In genomic region chr10:10208156-10208555, GRCh38 we compare ENCODE assay signal across 16 cellular contexts.
DNase-seq lines count a peak whose midpoint lies in the region; ATAC-seq and TF ChIP-seq lines count a peak whose summit lies in the region.
"Had no signal": no experiment of that assay in that cellular context is flagged by ENCODE, and none has a peak within 500 bp of the region (broad histone marks: within the 10 kb centered on the region; RNA-seq: fewer than 3 reads in every experiment).

No MANE protein-coding gene starts in this region.

- H3K4me3 ChIP-seq in heart left ventricle (no peak overlapping the region), fibroblast of mammary gland (ENCODE audit: control insufficient read depth, low read depth, low read length) (no peak overlapping the region), smooth muscle cell (no peak overlapping the region)
- H3K4me3 ChIP-seq: BLaER1 had no signal

- no peak overlapping the region for H3K9ac ChIP-seq in smooth muscle cell (ENCODE audit: low read depth)
- H3K9ac ChIP-seq: BLaER1 had no signal

- H2AFZ ChIP-seq in smooth muscle cell (ENCODE audit: low read depth): no peak overlapping the region

- no peaks in the 10 kb centered on the region for H4K20me1 ChIP-seq in smooth muscle cell (ENCODE audit: low read depth)
- H4K20me1 ChIP-seq: BLaER1 had no signal

- H3K27me3 Mint-ChIP-seq in mesothelial cell of epicardium (ENCODE audit: low read depth): no peaks in the 10 kb centered on the region
- H3K27me3 Mint-ChIP-seq: CD4-positive, CD25-positive, alpha-beta regulatory T cell had no signal

- peaks cover 19% of the 10 kb centered on the region for H3K9me3 Mint-ChIP-seq in mesothelial cell of epicardium

- peaks cover 4% of the 10 kb centered on the region for H3K36me3 Mint-ChIP-seq in mesothelial cell of epicardium
- H3K36me3 Mint-ChIP-seq: CD4-positive, CD25-positive, alpha-beta regulatory T cell had no signal

- H3K4me1 Mint-ChIP-seq in mesothelial cell of epicardium: peaks cover 15% of the 10 kb centered on the region
- H3K4me1 Mint-ChIP-seq: CD4-positive, CD25-positive, alpha-beta regulatory T cell had no signal

- no peak for TF ChIP-seq POLR2A in heart left ventricle (IDR thresholded peaks at IDR 0.05)

- ATAC-seq in left cardiac atrium (peak; percentile 12 to 76), heart left ventricle (no peak), HG02623 (IDR thresholded peaks at IDR 0.05; ENCODE audit: unreplicated experiment) (no peak)
- ATAC-seq in stimulated activated naive CD8-positive, alpha-beta T cell treated with anti-CD3 and anti-CD28 coated beads, Interleukin-15, Interleukin-2, amounts not matched to agents 100 U/mL and 50 U/mL, for 24 hours: no peak

- peak overlapping the region; percentile 2 for H3K27ac Mint-ChIP-seq in mesothelial cell of epicardium
- H3K27ac Mint-ChIP-seq: CD4-positive, CD25-positive, alpha-beta regulatory T cell; HFFc6 had no signal

- no peaks in the 10 kb centered on the region for H3K79me2 ChIP-seq in smooth muscle cell (ENCODE audit: low read depth)

- no peaks in the 10 kb centered on the region for H3K27me3 ChIP-seq in heart left ventricle
- no peaks in the 10 kb centered on the region for H3K27me3 ChIP-seq in smooth muscle cell (ENCODE audit: low read depth)
- H3K27me3 ChIP-seq: BLaER1 had no signal

- no peak for TF ChIP-seq CTCF in heart left ventricle (IDR thresholded peaks at IDR 0.05)
- TF ChIP-seq CTCF in fibroblast of mammary gland (conservative IDR thresholded peaks at IDR 0.05; ENCODE audit: control insufficient read depth, insufficient read depth, low read depth, low read length): no peak
- no peak for TF ChIP-seq CTCF in mesothelial cell of epicardium (IDR thresholded peaks at IDR 0.05; ENCODE audit: unreplicated experiment)
- no peak for TF ChIP-seq CTCF in smooth muscle cell (IDR thresholded peaks at IDR 0.05; ENCODE audit: borderline replicate concordance, insufficient read depth, poor library complexity, severe bottlenecking)

- H3K4me1 ChIP-seq in heart left ventricle (peaks cover 0 to 4% (median 0%) of the 10 kb centered on the region in 12 donors), smooth muscle cell (ENCODE audit: low read depth) (no peaks in the 10 kb centered on the region)

- DNase-seq in left cardiac atrium (no peak), heart left ventricle (no peak), fibroblast of mammary gland (ENCODE audit: low read depth) (peak; percentile 3), mesothelial cell of epicardium (ENCODE audit: low spot score in 2 of 2, unreplicated experiment in 2 of 2) (no peak), smooth muscle cell (lab: John Stamatoyannopoulos, UW; ENCODE audit: unreplicated experiment) (no peak), SK-N-DZ (ENCODE audit: low spot score) (no peak)
- no peak for DNase-seq in stimulated activated naive CD8-positive, alpha-beta T cell treated with anti-CD3 and anti-CD28 coated beads, Interleukin-15, Interleukin-2, amounts not matched to agents 100 U/mL and 50 U/mL, for 24 hours
- DNase-seq: CD4-positive, CD25-positive, alpha-beta regulatory T cell; DMS53; GF-D8; HCEC 1CT; HFFc6 had no signal

- WGBS in heart left ventricle, 4 donors: 66 to 73% (median 67%) methylated on average over 5 of the region's 5 CpGs
- 80% methylated on average over 5 of the region's 5 CpGs for WGBS in smooth muscle cell (ENCODE audit: low lambda C conversion rate)

- H3K9me3 ChIP-seq in heart left ventricle (peaks cover 0 to 27% (median 16%) of the 10 kb centered on the region in 12 donors), smooth muscle cell (replicated peaks; ENCODE audit: low read depth) (peaks cover 6% of the 10 kb centered on the region)

- no peak overlapping the region for H3K4me2 ChIP-seq in smooth muscle cell

- intact Hi-C loops in left cardiac atrium (cut with DNase I) (no loop called here), heart left ventricle (cut with DNase I) (no loop called here)

- no peak overlapping the region for H3K27ac ChIP-seq in heart left ventricle
- H3K27ac ChIP-seq in smooth muscle cell (ENCODE audit: low read depth): peak overlapping the region; percentile 29
- H3K27ac ChIP-seq: 22Rv1, BLaER1, HL-60 had no signal

- H3K36me3 ChIP-seq in heart left ventricle (no peaks in the 10 kb centered on the region), smooth muscle cell (ENCODE audit: low read depth) (no peaks in the 10 kb centered on the region)
- H3K36me3 ChIP-seq: BLaER1 had no signal

- H3K4me3 Mint-ChIP-seq in mesothelial cell of epicardium: no peak overlapping the region
- H3K4me3 Mint-ChIP-seq: CD4-positive, CD25-positive, alpha-beta regulatory T cell; HFFc6 had no signal

- peaks cover 4% of the 10 kb centered on the region for H3F3A ChIP-seq in smooth muscle cell (ENCODE audit: low read depth)

Comparison
In these comparisons a context has a peak if more than half of its experiments do, and no peak if none do; other contexts are left out.
1. ATAC-seq: peak in left cardiac atrium (2 of 2); none in heart left ventricle (0 of 4), HG02623 (single experiment) and stimulated activated naive CD8-positive, alpha-beta T cell treated with anti-CD3 and anti-CD28 coated beads, Interleukin-15, Interleukin-2, amounts not matched to agents 100 U/mL and 50 U/mL, for 24 hours (single experiment).